ENCODE assay signal across 1 cellular context in the genomic region with DNA sequence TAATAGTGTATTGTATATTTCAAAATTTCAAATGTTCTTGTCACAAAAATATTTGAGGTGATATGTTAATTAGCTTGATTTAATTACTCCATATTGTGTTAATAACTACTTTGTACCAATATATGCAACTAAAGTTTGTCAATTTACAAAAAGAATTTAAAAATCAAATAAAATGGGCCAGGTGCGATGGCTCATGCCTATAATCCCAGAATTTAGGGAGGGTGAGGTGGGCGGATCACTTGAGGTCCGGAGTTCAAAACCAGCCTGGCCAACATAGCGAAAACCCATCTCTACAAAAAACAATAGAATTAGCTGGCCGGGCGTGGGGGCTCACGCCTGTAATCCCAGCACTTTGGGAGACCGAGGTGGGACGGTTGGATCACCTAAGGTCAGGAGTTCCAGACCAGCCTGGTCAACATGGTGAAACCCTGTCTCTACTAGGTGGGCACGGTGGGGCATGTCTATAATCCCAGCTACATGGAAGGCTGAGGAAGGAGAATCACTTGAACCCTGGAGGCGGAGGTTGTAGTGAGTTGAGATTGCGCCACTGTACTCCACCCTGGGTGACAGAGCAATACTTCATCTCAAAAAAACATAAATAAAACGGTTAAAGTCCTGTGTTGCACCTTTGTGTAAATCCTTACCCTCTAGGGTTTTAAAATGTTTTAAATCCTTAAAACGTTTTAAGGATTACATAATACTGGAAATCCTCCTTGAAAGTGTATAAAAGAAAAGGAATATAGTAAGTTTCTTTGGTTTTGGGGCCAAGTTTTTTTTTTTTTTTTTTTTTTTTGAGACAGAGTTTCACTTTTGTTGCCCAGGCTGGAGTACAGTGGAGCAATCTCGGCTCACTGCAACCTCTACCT.
A peak's percentile ranks its signal among the peaks of the same experiment; 100 is the strongest.
TF ChIP-seq lines count a peak whose summit lies in the region.

No MANE protein-coding gene starts in this region.

TF ChIP-seq in GM12878, 131 proteins besides CTCF, POLR2A, EP300 and RAD21:
- no peak for TF ChIP-seq FOXK2 (IDR thresholded peaks at IDR 0.05)
- TF ChIP-seq, protein P1, sequence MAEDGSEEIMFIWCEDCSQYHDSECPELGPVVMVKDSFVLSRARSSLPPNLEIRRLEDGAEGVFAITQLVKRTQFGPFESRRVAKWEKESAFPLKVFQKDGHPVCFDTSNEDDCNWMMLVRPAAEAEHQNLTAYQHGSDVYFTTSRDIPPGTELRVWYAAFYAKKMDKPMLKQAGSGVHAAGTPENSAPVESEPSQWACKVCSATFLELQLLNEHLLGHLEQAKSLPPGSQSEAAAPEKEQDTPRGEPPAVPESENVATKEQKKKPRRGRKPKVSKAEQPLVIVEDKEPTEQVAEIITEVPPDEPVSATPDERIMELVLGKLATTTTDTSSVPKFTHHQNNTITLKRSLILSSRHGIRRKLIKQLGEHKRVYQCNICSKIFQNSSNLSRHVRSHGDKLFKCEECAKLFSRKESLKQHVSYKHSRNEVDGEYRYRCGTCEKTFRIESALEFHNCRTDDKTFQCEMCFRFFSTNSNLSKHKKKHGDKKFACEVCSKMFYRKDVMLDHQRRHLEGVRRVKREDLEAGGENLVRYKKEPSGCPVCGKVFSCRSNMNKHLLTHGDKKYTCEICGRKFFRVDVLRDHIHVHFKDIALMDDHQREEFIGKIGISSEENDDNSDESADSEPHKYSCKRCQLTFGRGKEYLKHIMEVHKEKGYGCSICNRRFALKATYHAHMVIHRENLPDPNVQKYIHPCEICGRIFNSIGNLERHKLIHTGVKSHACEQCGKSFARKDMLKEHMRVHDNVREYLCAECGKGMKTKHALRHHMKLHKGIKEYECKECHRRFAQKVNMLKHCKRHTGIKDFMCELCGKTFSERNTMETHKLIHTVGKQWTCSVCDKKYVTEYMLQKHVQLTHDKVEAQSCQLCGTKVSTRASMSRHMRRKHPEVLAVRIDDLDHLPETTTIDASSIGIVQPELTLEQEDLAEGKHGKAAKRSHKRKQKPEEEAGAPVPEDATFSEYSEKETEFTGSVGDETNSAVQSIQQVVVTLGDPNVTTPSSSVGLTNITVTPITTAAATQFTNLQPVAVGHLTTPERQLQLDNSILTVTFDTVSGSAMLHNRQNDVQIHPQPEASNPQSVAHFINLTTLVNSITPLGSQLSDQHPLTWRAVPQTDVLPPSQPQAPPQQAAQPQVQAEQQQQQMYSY (CRISPR knock-in tag; IDR thresholded peaks at IDR 0.05) = 0 out of 2 replicates have a peak, but pooled peaks have one; percentile 28
- TF ChIP-seq, protein P2, sequence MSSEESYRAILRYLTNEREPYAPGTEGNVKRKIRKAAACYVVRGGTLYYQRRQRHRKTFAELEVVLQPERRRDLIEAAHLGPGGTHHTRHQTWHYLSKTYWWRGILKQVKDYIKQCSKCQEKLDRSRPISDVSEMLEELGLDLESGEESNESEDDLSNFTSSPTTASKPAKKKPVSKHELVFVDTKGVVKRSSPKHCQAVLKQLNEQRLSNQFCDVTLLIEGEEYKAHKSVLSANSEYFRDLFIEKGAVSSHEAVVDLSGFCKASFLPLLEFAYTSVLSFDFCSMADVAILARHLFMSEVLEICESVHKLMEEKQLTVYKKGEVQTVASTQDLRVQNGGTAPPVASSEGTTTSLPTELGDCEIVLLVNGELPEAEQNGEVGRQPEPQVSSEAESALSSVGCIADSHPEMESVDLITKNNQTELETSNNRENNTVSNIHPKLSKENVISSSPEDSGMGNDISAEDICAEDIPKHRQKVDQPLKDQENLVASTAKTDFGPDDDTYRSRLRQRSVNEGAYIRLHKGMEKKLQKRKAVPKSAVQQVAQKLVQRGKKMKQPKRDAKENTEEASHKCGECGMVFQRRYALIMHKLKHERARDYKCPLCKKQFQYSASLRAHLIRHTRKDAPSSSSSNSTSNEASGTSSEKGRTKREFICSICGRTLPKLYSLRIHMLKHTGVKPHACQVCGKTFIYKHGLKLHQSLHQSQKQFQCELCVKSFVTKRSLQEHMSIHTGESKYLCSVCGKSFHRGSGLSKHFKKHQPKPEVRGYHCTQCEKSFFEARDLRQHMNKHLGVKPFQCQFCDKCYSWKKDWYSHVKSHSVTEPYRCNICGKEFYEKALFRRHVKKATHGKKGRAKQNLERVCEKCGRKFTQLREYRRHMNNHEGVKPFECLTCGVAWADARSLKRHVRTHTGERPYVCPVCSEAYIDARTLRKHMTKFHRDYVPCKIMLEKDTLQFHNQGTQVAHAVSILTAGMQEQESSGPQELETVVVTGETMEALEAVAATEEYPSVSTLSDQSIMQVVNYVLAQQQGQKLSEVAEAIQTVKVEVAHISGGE (CRISPR knock-in tag; IDR thresholded peaks at IDR 0.05) = 0 out of 2 replicates have a peak, but pooled peaks have one; percentile 7
- TF ChIP-seq, protein P3, sequence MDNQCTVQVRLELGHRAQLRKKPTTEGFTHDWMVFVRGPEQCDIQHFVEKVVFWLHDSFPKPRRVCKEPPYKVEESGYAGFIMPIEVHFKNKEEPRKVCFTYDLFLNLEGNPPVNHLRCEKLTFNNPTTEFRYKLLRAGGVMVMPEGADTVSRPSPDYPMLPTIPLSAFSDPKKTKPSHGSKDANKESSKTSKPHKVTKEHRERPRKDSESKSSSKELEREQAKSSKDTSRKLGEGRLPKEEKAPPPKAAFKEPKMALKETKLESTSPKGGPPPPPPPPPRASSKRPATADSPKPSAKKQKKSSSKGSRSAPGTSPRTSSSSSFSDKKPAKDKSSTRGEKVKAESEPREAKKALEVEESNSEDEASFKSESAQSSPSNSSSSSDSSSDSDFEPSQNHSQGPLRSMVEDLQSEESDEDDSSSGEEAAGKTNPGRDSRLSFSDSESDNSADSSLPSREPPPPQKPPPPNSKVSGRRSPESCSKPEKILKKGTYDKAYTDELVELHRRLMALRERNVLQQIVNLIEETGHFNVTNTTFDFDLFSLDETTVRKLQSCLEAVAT (IDR thresholded peaks at IDR 0.05) = 0 out of 2 replicates have a peak, but pooled peaks have one; percentile 18
